30 cellular contexts compared by ENCODE assay signal in genomic region chr7:122715183-122715582, GRCh38. TPM values are rescaled to one million over a fixed set of nuclear protein-coding genes. Genes with fewer than 3 reads are reported as not detected.
"Had no signal": no experiment of that assay in that cellular context is flagged by ENCODE, and none has a peak within 500 bp of the region (broad histone marks: within the 10 kb centered on the region; RNA-seq: fewer than 3 reads in every experiment).

No MANE protein-coding gene starts in this region.

- H3K4me3 Mint-ChIP-seq: dendritic cell treated with granulocyte-macrophage colony-stimulating factor and Interleukin-4, amounts not matched to agents 40 ng/mL and 50 ng/mL, for 4 days; effector memory CD8-positive, alpha-beta T cell; endodermal cell; mesothelial cell of epicardium; naive B cell; naive thymus-derived CD8-positive, alpha-beta T cell had no signal

- H3K9me3 Mint-ChIP-seq: endodermal cell, mesothelial cell of epicardium had no signal

- H3K4me3 ChIP-seq: esophagus squamous epithelium, gastrocnemius medialis, heart right ventricle, left lung, lower lobe of right lung, mucosa of descending colon had no signal

- DNase-seq: cortex of kidney; effector CD8-positive, alpha-beta T cell; effector memory CD8-positive, alpha-beta T cell; endodermal cell; erythroblast; esophagus squamous epithelium; foreskin fibroblast; foreskin melanocyte; gastrocnemius medialis; glutamatergic neuron; head of caudate nucleus; heart right ventricle; hippocampal formation; left cardiac atrium; left lung; left ventricle myocardium superior; lower lobe of right lung; mesenchymal stem cell; mucosa of descending colon; naive B cell; naive thymus-derived CD8-positive, alpha-beta T cell had no signal

- H3K27me3 ChIP-seq: esophagus squamous epithelium, gastrocnemius medialis, heart right ventricle, left lung had no signal

- H3K27ac Mint-ChIP-seq: dendritic cell treated with granulocyte-macrophage colony-stimulating factor and Interleukin-4, amounts not matched to agents 40 ng/mL and 50 ng/mL, for 4 days; effector memory CD8-positive, alpha-beta T cell; endodermal cell; mesothelial cell of epicardium; naive B cell; naive thymus-derived CD8-positive, alpha-beta T cell had no signal

- H3K36me3 ChIP-seq: esophagus squamous epithelium, gastrocnemius medialis, heart right ventricle, left lung, lower lobe of right lung had no signal

- H3K27ac ChIP-seq: epithelial cell of prostate, esophagus squamous epithelium, gastrocnemius medialis, heart right ventricle, left lung, lower lobe of right lung had no signal

- H3K4me1 ChIP-seq: esophagus squamous epithelium, gastrocnemius medialis, left lung, lower lobe of right lung had no signal

- H3K4me1 Mint-ChIP-seq: mesothelial cell of epicardium; naive B cell; naive thymus-derived CD8-positive, alpha-beta T cell had no signal

- H3K9me3 ChIP-seq: esophagus squamous epithelium, gastrocnemius medialis, heart right ventricle, left lung, lower lobe of right lung, mucosa of descending colon had no signal

- H3K36me3 Mint-ChIP-seq: mesothelial cell of epicardium; naive B cell; naive thymus-derived CD8-positive, alpha-beta T cell had no signal

- ATAC-seq: effector memory CD8-positive, alpha-beta T cell; esophagus mucosa; gastrocnemius medialis; heart right ventricle; left cardiac atrium; left lung; left ventricle myocardium superior; lower lobe of right lung; mucosa of descending colon; naive thymus-derived CD8-positive, alpha-beta T cell had no signal

- H3K27me3 Mint-ChIP-seq: dendritic cell treated with granulocyte-macrophage colony-stimulating factor and Interleukin-4, amounts not matched to agents 40 ng/mL and 50 ng/mL, for 4 days; effector memory CD8-positive, alpha-beta T cell; naive B cell had no signal

- FAIRE-seq: endometrium, islet of Langerhans, keratinocyte had no signal

RNA-seq across cellular contexts. Expression of gene RNF148, which starts 12.5 kb away (rescaled TPM):
- total RNA-seq: esophagus mucosa; mesothelial cell of epicardium; myocyte; naive thymus-derived CD8-positive, alpha-beta T cell had no signal
- polyA plus RNA-seq: keratinocyte; naive thymus-derived CD8-positive, alpha-beta T cell had no signal

RNA-seq across cellular contexts. Expression of gene RNF133, which starts 16.3 kb away (rescaled TPM):
- total RNA-seq: gastrocnemius medialis; kidney epithelial cell; myocyte; naive thymus-derived CD8-positive, alpha-beta T cell had no signal
- polyA plus RNA-seq: heart right ventricle; keratinocyte; naive thymus-derived CD8-positive, alpha-beta T cell had no signal
